In the genomic region with DNA sequence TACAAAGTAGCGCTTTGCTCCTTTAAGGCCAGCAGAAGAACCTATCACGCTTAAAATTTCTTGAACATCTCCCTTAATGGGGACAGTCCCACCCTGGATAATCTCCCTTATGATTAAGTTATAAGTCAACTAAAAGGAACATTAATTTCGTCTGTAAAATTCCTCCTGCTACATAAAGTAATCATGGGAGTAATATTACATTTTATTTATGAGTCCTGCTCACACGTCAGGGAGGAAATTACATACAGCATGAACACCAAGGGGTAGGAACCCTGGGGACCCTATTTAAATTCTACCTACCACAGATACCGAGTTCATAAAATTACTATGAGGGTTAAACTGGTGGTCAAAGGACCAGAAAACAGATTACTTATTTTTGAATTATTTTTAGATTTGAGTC, we compare ENCODE assay signal across 28 cellular contexts.
"Had no signal": no experiment of that assay in that cellular context is flagged by ENCODE, and none has a peak within 500 bp of the region (broad histone marks: within the 10 kb centered on the region; RNA-seq: fewer than 3 reads in every experiment).

No MANE protein-coding gene starts in this region.

- DNase-seq: stimulated activated CD4-positive, alpha-beta T cell treated with anti-CD3 and anti-CD28 coated beads, Interleukin-2, amount 100 ng/mL, for 48 hours; stimulated activated CD4-positive, alpha-beta T cell treated with anti-CD3 and anti-CD28 coated beads, Interleukin-4, amount 100 ng/mL, for 1 hour; stimulated activated CD4-positive, alpha-beta T cell treated with anti-CD3 and anti-CD28 coated beads, Interleukin-4, amount 100 ng/mL, for 24 hours; stimulated activated CD4-positive, alpha-beta T cell treated with anti-CD3 and anti-CD28 coated beads, Interleukin-4, amount 100 ng/mL, for 4 hours; stimulated activated CD8-positive, alpha-beta memory T cell treated with anti-CD3 and anti-CD28 coated beads, Interleukin-4, amount 100 ng/mL, for 48 hours; stimulated activated naive B cell treated with anti-CD40 and anti-IgM and Interleukin-4, amounts not matched to agents 10 μg/mL and 1 μg/mL and 100 μg/mL, for 72 hours; stimulated activated naive CD4-positive, alpha-beta T cell; stimulated activated naive CD4-positive, alpha-beta T cell treated with Interleukin-2 at 50 U/mL for 16 hours; stimulated activated naive CD8-positive, alpha-beta T cell treated with anti-CD3 and anti-CD28 coated beads, Interleukin-15, amount 100 ng/mL, for 72 hours; stimulated activated naive CD8-positive, alpha-beta T cell treated with anti-CD3 and anti-CD28 coated beads, Interleukin-15, Interleukin-2, amounts not matched to agents 100 U/mL and 50 U/mL, for 24 hours; stomach; substantia nigra; testis; thyroid gland; tibial artery; transverse colon; trophoblast cell; upper lobe of right lung; uterus had no signal

- H3K27ac ChIP-seq: stomach, suprapubic skin, testis, thoracic aorta, thyroid gland, tibial artery, tibial nerve, transverse colon, upper lobe of left lung, upper lobe of right lung, uterus, vagina had no signal

- H3K9me3 ChIP-seq: stomach, suprapubic skin, testis, thoracic aorta, thyroid gland, tibial artery, tibial nerve, transverse colon, upper lobe of left lung, upper lobe of right lung, uterus, vagina had no signal

- H3K4me3 Mint-ChIP-seq: stimulated activated effector memory CD8-positive, alpha-beta T cell treated with anti-CD3 and anti-CD28 coated beads, Interleukin-12 subunit alpha, Interleukin-12 subunit beta, amount 100 ng/mL, for 72 hours; stimulated activated memory B cell treated with anti-CD40 and anti-IgM and Interleukin-4, amounts not matched to agents 10 μg/mL and 1 μg/mL and 100 μg/mL, for 72 hours; stimulated activated naive B cell treated with anti-CD40 and anti-IgM and Interleukin-4, amounts not matched to agents 10 μg/mL and 1 μg/mL and 100 μg/mL, for 72 hours; stimulated activated naive CD8-positive, alpha-beta T cell treated with anti-CD3 and anti-CD28 coated beads, Interleukin-15, amount 100 ng/mL, for 72 hours; stimulated activated naive CD8-positive, alpha-beta T cell treated with anti-CD3 and anti-CD28 coated beads, Interleukin-15, Interleukin-2, amounts not matched to agents 100 ng/mL and 50 ng/mL, for 24 hours; type B pancreatic cell had no signal

- H3K4me1 Mint-ChIP-seq: stimulated activated effector memory CD8-positive, alpha-beta T cell treated with anti-CD3 and anti-CD28 coated beads, Interleukin-12 subunit alpha, Interleukin-12 subunit beta, amount 100 ng/mL, for 72 hours; stimulated activated memory B cell treated with anti-CD40 and anti-IgM and Interleukin-4, amounts not matched to agents 10 μg/mL and 1 μg/mL and 100 μg/mL, for 72 hours; stimulated activated naive B cell treated with anti-CD40 and anti-IgM and Interleukin-4, amounts not matched to agents 10 μg/mL and 1 μg/mL and 100 μg/mL, for 72 hours; stimulated activated naive CD8-positive, alpha-beta T cell treated with anti-CD3 and anti-CD28 coated beads, Interleukin-15, amount 100 ng/mL, for 72 hours had no signal

- H3K27me3 Mint-ChIP-seq: stimulated activated memory B cell treated with anti-CD40 and anti-IgM and Interleukin-4, amounts not matched to agents 10 μg/mL and 1 μg/mL and 100 μg/mL, for 72 hours; stimulated activated naive B cell treated with anti-CD40 and anti-IgM and Interleukin-4, amounts not matched to agents 10 μg/mL and 1 μg/mL and 100 μg/mL, for 72 hours; stimulated activated naive CD8-positive, alpha-beta T cell treated with anti-CD3 and anti-CD28 coated beads, Interleukin-15, amount 100 ng/mL, for 72 hours; stimulated activated naive CD8-positive, alpha-beta T cell treated with anti-CD3 and anti-CD28 coated beads, Interleukin-15, Interleukin-2, amounts not matched to agents 100 ng/mL and 50 ng/mL, for 24 hours; type B pancreatic cell had no signal

- H3K4me3 ChIP-seq: stomach, suprapubic skin, testis, thoracic aorta, thyroid gland, tibial artery, tibial nerve, transverse colon, upper lobe of left lung, upper lobe of right lung, uterus, vagina had no signal

- ATAC-seq: stimulated activated effector memory CD8-positive, alpha-beta T cell treated with anti-CD3 and anti-CD28 coated beads, Interleukin-12 subunit alpha, Interleukin-12 subunit beta, amount 100 ng/mL, for 72 hours; stimulated activated memory B cell treated with anti-CD40 and anti-IgM and Interleukin-4, amounts not matched to agents 10 μg/mL and 1 μg/mL and 100 μg/mL, for 72 hours; stimulated activated naive B cell treated with anti-CD40 and anti-IgM and Interleukin-4, amounts not matched to agents 10 μg/mL and 1 μg/mL and 100 μg/mL, for 72 hours; stimulated activated naive CD8-positive, alpha-beta T cell treated with anti-CD3 and anti-CD28 coated beads, Interleukin-15, amount 100 ng/mL, for 72 hours; stimulated activated naive CD8-positive, alpha-beta T cell treated with anti-CD3 and anti-CD28 coated beads, Interleukin-15, Interleukin-2, amounts not matched to agents 100 U/mL and 50 U/mL, for 24 hours; upper lobe of right lung had no signal

- H3K4me1 ChIP-seq: stomach, suprapubic skin, testis, tibial artery, tibial nerve, transverse colon, upper lobe of left lung, upper lobe of right lung, uterus, vagina had no signal

- H3K9me3 Mint-ChIP-seq: stimulated activated memory B cell treated with anti-CD40 and anti-IgM and Interleukin-4, amounts not matched to agents 10 μg/mL and 1 μg/mL and 100 μg/mL, for 72 hours; type B pancreatic cell had no signal

- H3K36me3 Mint-ChIP-seq: stimulated activated effector memory CD8-positive, alpha-beta T cell treated with anti-CD3 and anti-CD28 coated beads, Interleukin-12 subunit alpha, Interleukin-12 subunit beta, amount 100 ng/mL, for 72 hours; stimulated activated memory B cell treated with anti-CD40 and anti-IgM and Interleukin-4, amounts not matched to agents 10 μg/mL and 1 μg/mL and 100 μg/mL, for 72 hours; stimulated activated naive B cell treated with anti-CD40 and anti-IgM and Interleukin-4, amounts not matched to agents 10 μg/mL and 1 μg/mL and 100 μg/mL, for 72 hours; type B pancreatic cell had no signal

- H3K36me3 ChIP-seq: stomach, suprapubic skin, thoracic aorta, thyroid gland, tibial artery, tibial nerve, transverse colon, upper lobe of left lung, upper lobe of right lung, uterus, vagina had no signal

- H3K27me3 ChIP-seq: stomach, suprapubic skin, testis, thyroid gland, tibial artery, tibial nerve, transverse colon, upper lobe of left lung, upper lobe of right lung, uterus, vagina had no signal

- H3K27ac Mint-ChIP-seq: stimulated activated effector memory CD8-positive, alpha-beta T cell treated with anti-CD3 and anti-CD28 coated beads, Interleukin-12 subunit alpha, Interleukin-12 subunit beta, amount 100 ng/mL, for 72 hours; stimulated activated memory B cell treated with anti-CD40 and anti-IgM and Interleukin-4, amounts not matched to agents 10 μg/mL and 1 μg/mL and 100 μg/mL, for 72 hours; stimulated activated naive B cell treated with anti-CD40 and anti-IgM and Interleukin-4, amounts not matched to agents 10 μg/mL and 1 μg/mL and 100 μg/mL, for 72 hours; stimulated activated naive CD8-positive, alpha-beta T cell treated with anti-CD3 and anti-CD28 coated beads, Interleukin-15, amount 100 ng/mL, for 72 hours; stimulated activated naive CD8-positive, alpha-beta T cell treated with anti-CD3 and anti-CD28 coated beads, Interleukin-15, Interleukin-2, amounts not matched to agents 100 ng/mL and 50 ng/mL, for 24 hours; type B pancreatic cell had no signal
